In the genomic region with DNA sequence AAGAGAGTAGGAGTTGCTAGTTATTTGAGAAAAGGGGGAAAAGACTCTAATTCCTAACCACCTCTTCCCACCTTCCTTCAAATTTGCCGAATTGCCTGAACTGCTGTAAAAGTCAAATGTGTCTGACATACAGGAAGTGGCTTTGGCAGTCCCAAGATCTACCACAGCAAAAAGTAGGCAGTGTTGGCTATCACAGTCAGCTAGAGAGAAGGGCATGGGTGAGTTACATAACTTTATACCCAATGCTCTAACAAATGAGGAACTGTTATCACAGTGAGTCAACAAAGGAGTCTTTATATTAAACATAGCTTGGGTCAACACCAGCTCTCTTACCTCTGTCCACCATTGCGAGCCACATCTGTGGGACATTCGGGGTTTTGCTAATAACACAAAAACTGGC, we compare ENCODE assay signal across 1 cellular context.
TF ChIP-seq lines count a peak whose summit lies in the region.

No MANE protein-coding gene starts in this region.

TF ChIP-seq in GM12878, 131 proteins besides CTCF, POLR2A, EP300 and RAD21 (continued from another document):
- TF ChIP-seq SPI1 (IDR thresholded peaks at IDR 0.05; ENCODE audit: borderline replicate concordance, insufficient read depth, low read depth, low read length) (peak; percentile 76; the same call in 1 of the 2 replicates), RUNX3 (IDR thresholded peaks at IDR 0.05; ENCODE audit: low read length) (0 out of 2 replicates have a peak, but pooled peaks have one; percentile 19), CREB1 (IDR thresholded peaks at IDR 0.05; ENCODE audit: low read depth) (no peak), ETV6 (conservative IDR thresholded peaks at IDR 0.05 in 1 of 2, IDR thresholded peaks at IDR 0.05 in 1 of 2; ENCODE audit: borderline replicate concordance in 1 of 2, low read depth in 1 of 2) (no peak), HDAC6 (IDR thresholded peaks at IDR 0.05; ENCODE audit: unreplicated experiment) (no peak), CHD2 (IDR thresholded peaks at IDR 0.05; ENCODE audit: borderline replicate concordance, low read depth, low read length) (no peak), BRCA1 (IDR thresholded peaks at IDR 0.05; ENCODE audit: low read depth, low read length) (no peak), EED (IDR thresholded peaks at IDR 0.05; ENCODE audit: low read depth) (no peak), SMC3 (IDR thresholded peaks at IDR 0.05; ENCODE audit: borderline replicate concordance, low read length) (0 out of 2 replicates have a peak, but pooled peaks have one; percentile 2)
- TF ChIP-seq, protein P1, sequence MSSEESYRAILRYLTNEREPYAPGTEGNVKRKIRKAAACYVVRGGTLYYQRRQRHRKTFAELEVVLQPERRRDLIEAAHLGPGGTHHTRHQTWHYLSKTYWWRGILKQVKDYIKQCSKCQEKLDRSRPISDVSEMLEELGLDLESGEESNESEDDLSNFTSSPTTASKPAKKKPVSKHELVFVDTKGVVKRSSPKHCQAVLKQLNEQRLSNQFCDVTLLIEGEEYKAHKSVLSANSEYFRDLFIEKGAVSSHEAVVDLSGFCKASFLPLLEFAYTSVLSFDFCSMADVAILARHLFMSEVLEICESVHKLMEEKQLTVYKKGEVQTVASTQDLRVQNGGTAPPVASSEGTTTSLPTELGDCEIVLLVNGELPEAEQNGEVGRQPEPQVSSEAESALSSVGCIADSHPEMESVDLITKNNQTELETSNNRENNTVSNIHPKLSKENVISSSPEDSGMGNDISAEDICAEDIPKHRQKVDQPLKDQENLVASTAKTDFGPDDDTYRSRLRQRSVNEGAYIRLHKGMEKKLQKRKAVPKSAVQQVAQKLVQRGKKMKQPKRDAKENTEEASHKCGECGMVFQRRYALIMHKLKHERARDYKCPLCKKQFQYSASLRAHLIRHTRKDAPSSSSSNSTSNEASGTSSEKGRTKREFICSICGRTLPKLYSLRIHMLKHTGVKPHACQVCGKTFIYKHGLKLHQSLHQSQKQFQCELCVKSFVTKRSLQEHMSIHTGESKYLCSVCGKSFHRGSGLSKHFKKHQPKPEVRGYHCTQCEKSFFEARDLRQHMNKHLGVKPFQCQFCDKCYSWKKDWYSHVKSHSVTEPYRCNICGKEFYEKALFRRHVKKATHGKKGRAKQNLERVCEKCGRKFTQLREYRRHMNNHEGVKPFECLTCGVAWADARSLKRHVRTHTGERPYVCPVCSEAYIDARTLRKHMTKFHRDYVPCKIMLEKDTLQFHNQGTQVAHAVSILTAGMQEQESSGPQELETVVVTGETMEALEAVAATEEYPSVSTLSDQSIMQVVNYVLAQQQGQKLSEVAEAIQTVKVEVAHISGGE (CRISPR knock-in tag; IDR thresholded peaks at IDR 0.05) = no peak
- TF ChIP-seq, protein P2, sequence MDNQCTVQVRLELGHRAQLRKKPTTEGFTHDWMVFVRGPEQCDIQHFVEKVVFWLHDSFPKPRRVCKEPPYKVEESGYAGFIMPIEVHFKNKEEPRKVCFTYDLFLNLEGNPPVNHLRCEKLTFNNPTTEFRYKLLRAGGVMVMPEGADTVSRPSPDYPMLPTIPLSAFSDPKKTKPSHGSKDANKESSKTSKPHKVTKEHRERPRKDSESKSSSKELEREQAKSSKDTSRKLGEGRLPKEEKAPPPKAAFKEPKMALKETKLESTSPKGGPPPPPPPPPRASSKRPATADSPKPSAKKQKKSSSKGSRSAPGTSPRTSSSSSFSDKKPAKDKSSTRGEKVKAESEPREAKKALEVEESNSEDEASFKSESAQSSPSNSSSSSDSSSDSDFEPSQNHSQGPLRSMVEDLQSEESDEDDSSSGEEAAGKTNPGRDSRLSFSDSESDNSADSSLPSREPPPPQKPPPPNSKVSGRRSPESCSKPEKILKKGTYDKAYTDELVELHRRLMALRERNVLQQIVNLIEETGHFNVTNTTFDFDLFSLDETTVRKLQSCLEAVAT (IDR thresholded peaks at IDR 0.05) = no peak
- TF ChIP-seq, protein P3, sequence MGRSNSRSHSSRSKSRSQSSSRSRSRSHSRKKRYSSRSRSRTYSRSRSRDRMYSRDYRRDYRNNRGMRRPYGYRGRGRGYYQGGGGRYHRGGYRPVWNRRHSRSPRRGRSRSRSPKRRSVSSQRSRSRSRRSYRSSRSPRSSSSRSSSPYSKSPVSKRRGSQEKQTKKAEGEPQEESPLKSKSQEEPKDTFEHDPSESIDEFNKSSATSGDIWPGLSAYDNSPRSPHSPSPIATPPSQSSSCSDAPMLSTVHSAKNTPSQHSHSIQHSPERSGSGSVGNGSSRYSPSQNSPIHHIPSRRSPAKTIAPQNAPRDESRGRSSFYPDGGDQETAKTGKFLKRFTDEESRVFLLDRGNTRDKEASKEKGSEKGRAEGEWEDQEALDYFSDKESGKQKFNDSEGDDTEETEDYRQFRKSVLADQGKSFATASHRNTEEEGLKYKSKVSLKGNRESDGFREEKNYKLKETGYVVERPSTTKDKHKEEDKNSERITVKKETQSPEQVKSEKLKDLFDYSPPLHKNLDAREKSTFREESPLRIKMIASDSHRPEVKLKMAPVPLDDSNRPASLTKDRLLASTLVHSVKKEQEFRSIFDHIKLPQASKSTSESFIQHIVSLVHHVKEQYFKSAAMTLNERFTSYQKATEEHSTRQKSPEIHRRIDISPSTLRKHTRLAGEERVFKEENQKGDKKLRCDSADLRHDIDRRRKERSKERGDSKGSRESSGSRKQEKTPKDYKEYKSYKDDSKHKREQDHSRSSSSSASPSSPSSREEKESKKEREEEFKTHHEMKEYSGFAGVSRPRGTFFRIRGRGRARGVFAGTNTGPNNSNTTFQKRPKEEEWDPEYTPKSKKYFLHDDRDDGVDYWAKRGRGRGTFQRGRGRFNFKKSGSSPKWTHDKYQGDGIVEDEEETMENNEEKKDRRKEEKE (IDR thresholded peaks at IDR 0.05) = no peak
